In the genomic region with DNA sequence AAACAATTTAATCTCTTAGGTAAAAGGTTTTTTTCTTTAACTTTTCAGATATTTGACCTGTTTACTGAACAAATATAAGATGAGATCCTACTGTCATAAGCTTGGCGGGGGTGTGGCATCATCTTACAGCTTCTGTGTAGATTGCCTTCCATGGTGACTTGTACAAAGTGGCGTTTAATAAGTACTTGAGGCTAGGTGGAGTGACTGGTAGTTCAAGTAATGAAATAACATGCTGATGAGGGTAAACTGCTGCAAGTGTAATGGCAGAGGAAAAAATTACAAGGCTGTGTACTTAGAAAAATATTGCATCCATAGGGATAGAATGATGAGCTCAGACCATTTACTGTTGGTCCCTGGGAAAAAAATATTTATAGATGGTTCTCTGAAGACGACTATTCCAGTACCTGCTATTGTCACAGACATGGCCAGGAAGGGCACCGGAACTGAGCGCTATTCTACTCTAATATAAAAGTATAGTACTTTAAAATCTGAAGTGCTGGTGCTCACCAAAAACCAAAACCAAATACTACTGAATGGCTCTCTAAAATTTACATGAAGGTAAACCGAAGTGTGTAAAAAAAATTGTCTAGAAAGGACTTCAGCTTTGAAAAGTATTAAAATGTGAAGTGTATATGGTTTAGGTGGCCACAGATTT, we compare ENCODE assay signal across 35 cellular contexts. TPM values are rescaled to one million over a fixed set of nuclear protein-coding genes. Genes with fewer than 3 reads are reported as not detected.
"Had no signal": no experiment of that assay in that cellular context is flagged by ENCODE, and none has a peak within 500 bp of the region (broad histone marks: within the 10 kb centered on the region; RNA-seq: fewer than 3 reads in every experiment).

No MANE protein-coding gene starts in this region.

- H3K36me3 ChIP-seq: adrenal gland, breast epithelium, Peyer's patch had no signal

- H3K27me3 ChIP-seq: adrenal gland, body of pancreas, breast epithelium, Peyer's patch had no signal

- H3K4me1 ChIP-seq: breast epithelium, Peyer's patch had no signal

- H3K9me3 ChIP-seq: adrenal gland had no signal

- H3K27ac Mint-ChIP-seq: activated B cell treated with CpG ODN at 0.5 μM for 24 hours; activated CD4-positive, alpha-beta memory T cell treated with anti-CD3 and anti-CD28 coated beads for 36 hours; activated naive CD4-positive, alpha-beta T cell treated with anti-CD3 and anti-CD28 coated beads for 36 hours; activated naive CD4-positive, alpha-beta T cell treated with anti-CD3 and anti-CD28 coated beads, Interleukin-2, amount 50 U/mL, for 72 hours; activated T-helper 1 cell treated with anti-CD3 and anti-CD28 coated beads, Interleukin-12 subunit alpha, Interleukin-12 subunit beta, Interleukin-2, Interleukin-4 antibody, amounts not matched to agents 30 ng/mL and 10 ng/mL and 1 ng/mL, durations not matched to agents 14 hours and 24 hours and 36 hours had no signal

- H3K27ac ChIP-seq: adrenal gland, body of pancreas, breast epithelium, Peyer's patch, RWPE1, VCaP had no signal

- DNase-seq: activated B cell treated with CpG ODN at 0.5 μM for 24 hours; activated CD4-positive, alpha-beta memory T cell treated with anti-CD3 and anti-CD28 coated beads for 36 hours; activated CD4-positive, alpha-beta T cell treated with anti-CD3 and anti-CD28 coated beads for 4 hours; activated CD4-positive, alpha-beta T cell treated with anti-CD3 and anti-CD28 coated beads, Interleukin-2, amount 50 U/mL, for 1 hour; activated CD4-positive, CD25-positive, alpha-beta regulatory T cell treated with anti-CD3 and anti-CD28 coated beads, Interleukin-2, amount 50 U/mL, for 72 hours; activated CD8-positive, alpha-beta memory T cell treated with anti-CD3 and anti-CD28 coated beads, Interleukin-2, amount 50 U/mL, for 4 hours; activated gamma-delta T cell treated with Interleukin-2 at 50 U/mL for 16 hours; activated naive CD4-positive, alpha-beta T cell treated with anti-CD3 and anti-CD28 coated beads for 36 hours; activated T-cell treated with anti-CD3 and anti-CD28 coated beads for 4 hours; activated T-cell treated with anti-CD3 and anti-CD28 coated beads, Interleukin-2, amount 50 U/mL, for 4 hours; adrenal gland; body of pancreas; Karpas-422; NCI-H1105; NCI-H1417 treated with DMSO at 0.1 percent for 48 hours; NCI-H187 treated with DMSO at 0.1 percent for 48 hours; NCI-H2081; NCI-H2171; NCI-H446 treated with DMSO at 0.1 percent for 48 hours; NCI-H526; NCI-H82; NK-92 treated with Interleukin-12 subunit alpha and Interleukin-12 subunit beta, amount 100 ng/mL, for 24 hours; PC-3; Peyer's patch; SW 1271; T-helper 1 cell; T-helper 2 cell; T-helper 9 cell had no signal

- ATAC-seq: activated naive CD4-positive, alpha-beta T cell treated with anti-CD3 and anti-CD28 coated beads, Interleukin-2, amount 50 U/mL, for 72 hours; activated T-cell treated with anti-CD3 and anti-CD28 coated beads, Interleukin-2, amount 50 U/mL, for 4 hours; body of pancreas; PC-3; Right ventricle myocardium inferior had no signal

- H3K4me3 Mint-ChIP-seq: activated B cell treated with CpG ODN at 0.5 μM for 24 hours; activated CD4-positive, alpha-beta memory T cell treated with anti-CD3 and anti-CD28 coated beads for 36 hours; activated naive CD4-positive, alpha-beta T cell treated with anti-CD3 and anti-CD28 coated beads for 36 hours; activated T-cell treated with anti-CD3 and anti-CD28 coated beads, Interleukin-2, amount 50 U/mL, for 4 hours; activated T-helper 1 cell treated with anti-CD3 and anti-CD28 coated beads, Interleukin-12 subunit alpha, Interleukin-12 subunit beta, Interleukin-2, Interleukin-4 antibody, amounts not matched to agents 30 ng/mL and 10 ng/mL and 1 ng/mL, durations not matched to agents 14 hours and 24 hours and 36 hours had no signal

- H3K4me3 ChIP-seq: adrenal gland, body of pancreas, breast epithelium, Peyer's patch had no signal

- FAIRE-seq: astrocyte had no signal

RNA-seq across cellular contexts. Expression of gene DNAH11, which starts 42.4 kb away (rescaled TPM):
- total RNA-seq: activated B cell treated with CpG ODN at 0.5 μM for 24 hours had no signal
